ENCODE assay signal across 8 cellular contexts in genomic region chr11:87623531-87624365, GRCh38.
DNase-seq lines count a peak whose midpoint lies in the region; ATAC-seq, FAIRE-seq and TF ChIP-seq lines count a peak whose summit lies in the region.
"Not testable (repeated sequence)": the region's sequence is repeated elsewhere in the genome, so short reads cannot be mapped to it uniquely, and the experiment has no call there.

No MANE protein-coding gene starts in this region.

- intact Hi-C loops in HepG2 (cut with micrococcal nuclease; ENCODE audit: unreplicated experiment) = not testable (repeated sequence)

- peaks cover 11% of the 10 kb centered on the region; the same call in 1 of the 3 replicates for H3K36me3 Mint-ChIP-seq in GM23338 (ENCODE audit: low read depth)
- not testable (repeated sequence) for H3K36me3 Mint-ChIP-seq in endodermal cell (ENCODE audit: low read depth); neural progenitor cell

- not testable (repeated sequence) for TF ChIP-seq RAD21 in A549 (conservative IDR thresholded peaks at IDR 0.05 in 1 of 2, IDR thresholded peaks at IDR 0.05 in 1 of 2); HepG2 (CRISPR knock-in tag; IDR thresholded peaks at IDR 0.05)

- H4K20me1 ChIP-seq in GM23338 (replicated peaks; ENCODE audit: insufficient read depth); HepG2 (ENCODE audit: insufficient read depth, low read length); neural progenitor cell (ENCODE audit: low read depth): not testable (repeated sequence)

- H3K9ac ChIP-seq in HUES48 (ENCODE audit: low read depth, low read length); endodermal cell (ENCODE audit: extremely low read depth, low read length, poor library complexity, severe bottlenecking); HepG2 (ENCODE audit: insufficient read depth, low read depth, low read length); neural progenitor cell: not testable (repeated sequence)

- TF ChIP-seq CTCF in A549 (IDR thresholded peaks at IDR 0.05); GM23338 (conservative IDR thresholded peaks at IDR 0.05; ENCODE audit: low read depth in 2 of 2); endodermal cell (conservative IDR thresholded peaks at IDR 0.05); HepG2 (CRISPR knock-in tag; IDR thresholded peaks at IDR 0.05); neural progenitor cell (IDR thresholded peaks at IDR 0.05): not testable (repeated sequence)

- H3K4me2 ChIP-seq in A549 (peak overlapping the region; percentile 35), HepG2 (ENCODE audit: low read depth, low read length) (peak overlapping the region; percentile 58)
- H3K4me2 ChIP-seq in GM23338, neural progenitor cell: not testable (repeated sequence)

- not testable (repeated sequence) for TF ChIP-seq POLR2A in A549 (IDR thresholded peaks at IDR 0.05; ENCODE audit: low read length); HepG2 (IDR thresholded peaks at IDR 0.05; ENCODE audit: insufficient read depth in 1 of 2, low read depth in 2 of 2, low read length in 2 of 2)

- POLR2A ChIA-PET in A549 (lab: Yijun Ruan, JAX); HepG2 (lab: Yijun Ruan, JAX): not testable (repeated sequence)

- WGBS in A549 (ENCODE audit: missing lambda C conversion rate) = 13% methylated on average over 16 of the region's 24 CpGs
- 66% methylated on average over 15 to 24 of the region's 24 CpGs for WGBS in endodermal cell (ENCODE audit: insufficient coverage in 1 of 2, insufficient read length in 1 of 2), 2 experiments
- WGBS in HepG2 (ENCODE audit: low lambda C conversion rate) = 13% methylated on average over 12 of the region's 24 CpGs

- DNase-seq in A549 (ENCODE audit: low read depth in 1 of 2, low spot score in 1 of 2); GM23338 (ENCODE audit: low spot score); HepG2 (ENCODE audit: low spot score): not testable (repeated sequence)
- peak; percentile 49 for DNase-seq in NCI-H2171 treated with DMSO at 0.1 percent for 48 hours (lab: John Stamatoyannopoulos, UW)
- peak; percentile 7 to 17 for DNase-seq in SHP77 (lab: John Stamatoyannopoulos, UW)
- DNase-seq in endodermal cell = peak; percentile 50
- peak; percentile 17 for DNase-seq in neural progenitor cell (ENCODE audit: low spot score)

- in situ Hi-C loops in HepG2 (cut with HindIII; ENCODE audit: extremely low pct_ligation_motif_present, low pct_unique_long_range_greater_than_20kb) = not testable (repeated sequence)

- H2AFZ ChIP-seq in GM23338 (peak overlapping the region; percentile 82), HepG2 (ENCODE audit: low read length) (peak overlapping the region; percentile 27), neural progenitor cell (replicated peaks) (peak overlapping the region; percentile 85)

- BruUV-seq in HepG2 (replicated peaks; lab: Mats Ljungman, UMichigan) = not testable (repeated sequence)

- H3K4me3 Mint-ChIP-seq in GM23338 = peak overlapping the region; percentile 42; the same call in 1 of the 3 replicates
- H3K4me3 Mint-ChIP-seq in endodermal cell = peak overlapping the region; percentile 52
- H3K4me3 Mint-ChIP-seq in neural progenitor cell = peak overlapping the region; percentile 64

- TF ChIP-seq EP300 in A549 (IDR thresholded peaks at IDR 0.05); HepG2 (IDR thresholded peaks at IDR 0.05; ENCODE audit: low read depth in 2 of 2, low read length in 2 of 2); HepG2 (CRISPR knock-in tag; IDR thresholded peaks at IDR 0.05; ENCODE audit: borderline replicate concordance): not testable (repeated sequence)

- not testable (repeated sequence) for FAIRE-seq in A549 (lab: Jason Lieb, UNC); HepG2 (lab: Jason Lieb, UNC)

- H3K27me3 Mint-ChIP-seq in GM23338 (ENCODE audit: insufficient read depth, low read depth, poor library complexity); endodermal cell (ENCODE audit: insufficient read depth); neural progenitor cell (ENCODE audit: insufficient read depth, low read depth): not testable (repeated sequence)

- CTCF ChIA-PET in A549 (lab: Yijun Ruan, JAX); HepG2 (lab: Yijun Ruan, JAX; ENCODE audit: low intra/inter-chr PET ratio, low total read pairs): not testable (repeated sequence)

- not testable (repeated sequence) for H3K4me3 ChIP-seq in A549; endodermal cell (ENCODE audit: low read length); neural progenitor cell
- peak overlapping the region; percentile 27; the same call in 1 of the 2 replicates for H3K4me3 ChIP-seq in GM23338
- H3K4me3 ChIP-seq in HUES48 (ENCODE audit: low read depth, low read length) = peak overlapping the region; percentile 29; the same call in 1 of the 2 replicates
- H3K4me3 ChIP-seq in HepG2 (replicated peaks in 1 of 3; ENCODE audit: insufficient read depth in 1 of 3, low read depth in 2 of 3, low read length in 3 of 3) = peak overlapping the region in 2 of 3 experiments; percentile 31 to 46; a peak in 3 of 6 replicates

- not testable (repeated sequence) for H3K4me1 Mint-ChIP-seq in GM23338, endodermal cell, neural progenitor cell

- H3K9me3 Mint-ChIP-seq in GM23338 = peaks cover 19% of the 10 kb centered on the region; the same call in 2 of the 3 replicates
- peaks cover 27% of the 10 kb centered on the region for H3K9me3 Mint-ChIP-seq in endodermal cell
- H3K9me3 Mint-ChIP-seq in neural progenitor cell = peaks cover 19% of the 10 kb centered on the region

- H3F3A ChIP-seq in GM23338 (replicated peaks; ENCODE audit: low read depth); neural progenitor cell (ENCODE audit: low read depth): not testable (repeated sequence)

- not testable (repeated sequence) for H3K4me1 ChIP-seq in A549; GM23338 (ENCODE audit: insufficient read depth); HUES48 (ENCODE audit: control insufficient read depth, insufficient read depth, low read length); endodermal cell (ENCODE audit: control insufficient read depth, insufficient read depth, low read length); HepG2 (ENCODE audit: insufficient read depth, low read length); neural progenitor cell

- not testable (repeated sequence) for H3K27me3 ChIP-seq in GM23338 (ENCODE audit: insufficient read depth); HUES48 (ENCODE audit: control insufficient read depth, insufficient read depth, low read length); endodermal cell (ENCODE audit: control insufficient read depth, insufficient read depth, low read length, poor library complexity, severe bottlenecking); HepG2 (ENCODE audit: control insufficient read depth in 1 of 2, insufficient read depth in 2 of 2, low read length in 2 of 2); neural progenitor cell

- ATAC-seq in A549, GM23338, HepG2: not testable (repeated sequence)

- H3K27ac ChIP-seq in A549; GM23338 (ENCODE audit: low read depth); HUES48 (ENCODE audit: low read depth, low read length); endodermal cell (ENCODE audit: low read depth, low read length); HepG2 (ENCODE audit: extremely low read length, insufficient read depth, low read length); neural progenitor cell: not testable (repeated sequence)

- H3K27ac Mint-ChIP-seq in GM23338 (peak overlapping the region; percentile 95), endodermal cell (peak overlapping the region; percentile 88), neural progenitor cell (peak overlapping the region; percentile 83)

- not testable (repeated sequence) for H3K9me3 ChIP-seq in A549; HUES48 (ENCODE audit: control insufficient read depth, insufficient read depth, low read length); endodermal cell (ENCODE audit: control insufficient read depth, low read length); HepG2 (ENCODE audit: low read length); neural progenitor cell (ENCODE audit: low read depth)

- not testable (repeated sequence) for H3K36me3 ChIP-seq in GM23338 (ENCODE audit: insufficient read depth); HUES48 (ENCODE audit: control insufficient read depth, insufficient read depth, low read length); endodermal cell (ENCODE audit: control insufficient read depth, insufficient read depth, low read length); HepG2 (replicated peaks in 1 of 2; ENCODE audit: control insufficient read depth in 1 of 2, insufficient read depth in 2 of 2, low read length in 2 of 2); neural progenitor cell

- not testable (repeated sequence) for H3K79me2 ChIP-seq in GM23338 (replicated peaks; ENCODE audit: insufficient read depth); HepG2 (ENCODE audit: insufficient read depth, low read length); neural progenitor cell (ENCODE audit: low read depth)

- not testable (repeated sequence) for H3K9me2 ChIP-seq in GM23338 (ENCODE audit: insufficient read depth)

TF ChIP-seq in HepG2, 621 proteins besides CTCF, POLR2A, EP300 and RAD21 (continues in another document):
- TF ChIP-seq FOXA1 (IDR thresholded peaks at IDR 0.05) = not testable (repeated sequence)
- TF ChIP-seq FOXA1 (CRISPR knock-in tag; IDR thresholded peaks at IDR 0.05) = peak; percentile 42; the same call in 1 of the 2 replicates

Comparison
In these comparisons a context has a peak if more than half of its experiments do, and no peak if none do; other contexts are left out.
1. H2AFZ ChIP-seq: peak in every context shown above with its lines; median percentile 85 in neural progenitor cell; 82 in GM23338; 27 in HepG2.